15 cellular contexts compared by ENCODE assay signal in genomic region chr18:8287184-8287885, GRCh38.
A peak's percentile ranks its signal among the peaks of the same experiment; 100 is the strongest.
DNase-seq lines count a peak whose midpoint lies in the region; ATAC-seq, FAIRE-seq and TF ChIP-seq lines count a peak whose summit lies in the region.
"Had no signal": no experiment of that assay in that cellular context is flagged by ENCODE, and none has a peak within 500 bp of the region (broad histone marks: within the 10 kb centered on the region; RNA-seq: fewer than 3 reads in every experiment).

No MANE protein-coding gene starts in this region.

- WGBS in small intestine, 3 donors, result 91 to 96% (median 92%) methylated on average over 2 of the region's 2 CpGs

- ATAC-seq in gastrocnemius medialis (peak; percentile 75 to 84), GM21576 (IDR thresholded peaks at IDR 0.05; ENCODE audit: unreplicated experiment) (no peak)

- in situ Hi-C loops in gastrocnemius medialis (cut with MboI; ENCODE audit: low sequenced_read_pairs in 4 of 4), result no loop called here

- no peak for TF ChIP-seq POLR2A in gastrocnemius medialis (IDR thresholded peaks at IDR 0.05)

- DNase-seq in NCI-H146 (lab: John Stamatoyannopoulos, UW), result peak; percentile 48
- DNase-seq in NCI-H2171 (lab: John Stamatoyannopoulos, UW), result peak; percentile 20
- no peak for DNase-seq in bronchial epithelial cell (ENCODE audit: low read depth)
- peak; percentile 18 to 37 for DNase-seq in gastrocnemius medialis
- DNase-seq in RKO (ENCODE audit: low spot score), result no peak
- no peak for DNase-seq in small intestine
- DNase-seq: C1 segment of cervical spinal cord; Calu3; CD4-positive, alpha-beta T cell; DMS 273 treated with DMSO at 0.1 percent for 48 hours; GOT3; H9 had no signal

- TF ChIP-seq CTCF in bronchial epithelial cell (IDR thresholded peaks at IDR 0.05; ENCODE audit: insufficient read depth, low read length, severe bottlenecking) (no peak), gastrocnemius medialis (IDR thresholded peaks at IDR 0.05 in 4 of 5, conservative IDR thresholded peaks at IDR 0.05 in 1 of 5) (no peak)

- H3K9me3 ChIP-seq in gastrocnemius medialis (no peaks in the 10 kb centered on the region), small intestine (ENCODE audit: control insufficient read depth, low read depth) (no peaks in the 10 kb centered on the region)

- peak; percentile 47 for FAIRE-seq in bronchial epithelial cell (lab: Jason Lieb, UNC)
- FAIRE-seq in small intestine (lab: Jason Lieb, UNC), result no peak
- FAIRE-seq: A204.1, GM18507 had no signal

- H3K27me3 ChIP-seq in bronchial epithelial cell (ENCODE audit: control insufficient read depth, insufficient read depth, low read length) (no peaks in the 10 kb centered on the region), gastrocnemius medialis (no peaks in the 10 kb centered on the region), small intestine (ENCODE audit: control insufficient read depth in 2 of 2, insufficient read depth in 2 of 2, low read length in 2 of 2) (no peaks in the 10 kb centered on the region)

- H3K4me3 ChIP-seq in bronchial epithelial cell (ENCODE audit: low read depth, low read length) (no peak overlapping the region), gastrocnemius medialis (no peak overlapping the region), small intestine (ENCODE audit: low read depth in 1 of 2, low read length in 2 of 2) (no peak overlapping the region)

- H3K36me3 ChIP-seq in bronchial epithelial cell (ENCODE audit: control insufficient read depth, insufficient read depth, low read length) (no peaks in the 10 kb centered on the region), gastrocnemius medialis (no peaks in the 10 kb centered on the region), small intestine (ENCODE audit: control insufficient read depth in 2 of 2, insufficient read depth in 2 of 2, low read length in 2 of 2) (no peaks in the 10 kb centered on the region)

- H3K4me1 ChIP-seq in gastrocnemius medialis, result peaks cover 7 to 17% of the 10 kb centered on the region in 2 donors
- H3K4me1 ChIP-seq in small intestine (ENCODE audit: control insufficient read depth in 2 of 2, insufficient read depth in 1 of 2, low read depth in 1 of 2, low read length in 1 of 2), result no peaks in the 10 kb centered on the region

- H3K27ac ChIP-seq in gastrocnemius medialis, result no peak overlapping the region
- H3K27ac ChIP-seq in small intestine (ENCODE audit: low read depth in 1 of 2, low read length in 1 of 2), result no peak overlapping the region

- intact Hi-C loops in gastrocnemius medialis (cut with DNase I; ENCODE audit: low total_unique reads), result no loop called here

Comparison
In these comparisons a context has a peak if more than half of its experiments do, and no peak if none do; other contexts are left out.
1. DNase-seq: peak in NCI-H146 (single experiment), NCI-H2171 (single experiment) and gastrocnemius medialis (2 of 2); none in bronchial epithelial cell (single experiment), RKO (single experiment) and small intestine (single experiment).